15 cellular contexts compared by ENCODE assay signal in the genomic region with DNA sequence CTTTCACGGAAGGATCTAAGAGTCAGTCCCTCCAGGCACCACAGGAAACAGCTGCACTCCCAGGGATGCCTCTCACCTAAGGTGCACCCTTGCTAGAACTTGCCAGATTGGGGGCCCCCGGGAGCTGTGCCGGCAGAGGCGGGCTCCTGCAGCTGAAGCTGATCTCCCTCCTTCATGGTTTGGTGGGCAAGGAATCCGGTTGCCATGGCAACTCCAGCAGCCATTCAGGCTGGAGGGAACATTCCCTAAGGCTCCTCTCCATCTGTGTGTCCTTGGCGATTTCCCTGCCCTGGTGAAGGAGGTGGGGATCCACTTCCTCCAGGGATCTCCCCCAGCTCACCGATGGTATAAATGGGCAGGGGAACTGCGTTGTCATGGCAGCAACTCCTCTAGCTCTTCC. TPM values are rescaled to one million over a fixed set of nuclear protein-coding genes. Genes with fewer than 3 reads are reported as not detected.
DNase-seq lines count a peak whose midpoint lies in the region; ATAC-seq and TF ChIP-seq lines count a peak whose summit lies in the region.
"Had no signal": no experiment of that assay in that cellular context is flagged by ENCODE, and none has a peak within 500 bp of the region (broad histone marks: within the 10 kb centered on the region; RNA-seq: fewer than 3 reads in every experiment).

No MANE protein-coding gene starts in this region.

- H3K4me3 ChIP-seq in ectodermal cell (ENCODE audit: insufficient read depth, low read depth, low read length) (no peak overlapping the region), neuron (ENCODE audit: low read length) (peak overlapping the region; percentile 20), gastroesophageal sphincter (no peak overlapping the region)
- H3K4me3 ChIP-seq: skin epidermis, tibial artery had no signal

- H3K27ac ChIP-seq in H9 (ENCODE audit: insufficient read length, low read depth, low read length) (no peak overlapping the region), ectodermal cell (ENCODE audit: insufficient read depth, low read depth, low read length, poor library complexity, severe bottlenecking) (peak overlapping the region; percentile 81), gastroesophageal sphincter (no peak overlapping the region)
- H3K27ac ChIP-seq: skin epidermis, tibial artery had no signal

- H3K4me2 ChIP-seq in H9 (ENCODE audit: insufficient read depth, insufficient read length, low read length): no peak overlapping the region

- H4K8ac ChIP-seq in H9 (replicated peaks; ENCODE audit: insufficient read length, low read depth, low read length): no peak overlapping the region

- no peaks in the 10 kb centered on the region for H3K79me1 ChIP-seq in H9 (ENCODE audit: insufficient read depth, low read depth, low read length, poor library complexity, severe bottlenecking)

- H3K14ac ChIP-seq in H9 (ENCODE audit: insufficient read depth, low read length): no peak overlapping the region

- no peak overlapping the region for H2BK120ac ChIP-seq in H9 (ENCODE audit: low read depth, low read length, poor library complexity, severe bottlenecking)

- no peak overlapping the region for H4K5ac ChIP-seq in H9 (ENCODE audit: insufficient read length, low read depth, low read length)

- TF ChIP-seq CTCF in H9 (conservative IDR thresholded peaks at IDR 0.05): no peak
- no peak for TF ChIP-seq CTCF in GM10266 (IDR thresholded peaks at IDR 0.05; ENCODE audit: control insufficient read depth, insufficient read depth, low read depth, missing control alignments)
- no peak for TF ChIP-seq CTCF in gastroesophageal sphincter (IDR thresholded peaks at IDR 0.05)

- peaks cover 0 to 11% of the 10 kb centered on the region in 2 experiments; a peak in 4 of 5 replicates for H3K9me3 Mint-ChIP-seq in H9

- H3K4ac ChIP-seq in H9 (ENCODE audit: low read depth, low read length): no peak overlapping the region

- no peak for TF ChIP-seq EP300 in gastroesophageal sphincter (IDR thresholded peaks at IDR 0.05)

- H2BK5ac ChIP-seq in H9 (ENCODE audit: insufficient read length, low read length): no peak overlapping the region

- no peaks in the 10 kb centered on the region for H3K79me2 ChIP-seq in H9 (ENCODE audit: insufficient read depth, low read length)

- H3K27ac Mint-ChIP-seq in H9: no peak overlapping the region
- H3K27ac Mint-ChIP-seq: activated CD4-positive, alpha-beta T cell treated with anti-CD3 and anti-CD28 coated beads, Interleukin-2, amount 10 ng/mL, durations not matched to agents 7 days and 5 days; activated naive CD8-positive, alpha-beta T cell treated with anti-CD3 and anti-CD28 coated beads, Interleukin-2, amount 10 ng/mL, durations not matched to agents 7 days and 5 days; immature natural killer cell had no signal

- DNase-seq in H9: peak; percentile 59
- peak; percentile 62 to 84 for DNase-seq in NCI-H446 (lab: John Stamatoyannopoulos, UW)
- DNase-seq in GM10266 (ENCODE audit: extremely low spot score): no peak
- DNase-seq: activated CD4-positive, alpha-beta T cell treated with anti-CD3 and anti-CD28 coated beads, Interleukin-2, amount 10 ng/mL, durations not matched to agents 7 days and 5 days; activated naive CD8-positive, alpha-beta T cell treated with anti-CD3 and anti-CD28 coated beads, Interleukin-2, amount 10 ng/mL, durations not matched to agents 7 days and 5 days; GOT3; immature natural killer cell; OCI-M1; stimulated activated CD4-positive, alpha-beta T cell treated with anti-CD3 and anti-CD28 coated beads, Interleukin-4, amount 100 ng/mL, for 4 hours; tibial artery had no signal

- H3K27me3 ChIP-seq in H9 (ENCODE audit: insufficient read depth, low read length) (no peaks in the 10 kb centered on the region), ectodermal cell (ENCODE audit: control insufficient read depth, insufficient read depth, low read length, poor library complexity, severe bottlenecking) (no peaks in the 10 kb centered on the region), neuron (ENCODE audit: insufficient read depth, low read length) (no peaks in the 10 kb centered on the region), gastroesophageal sphincter (peaks cover 6% of the 10 kb centered on the region)

- H3K9me3 ChIP-seq in H9 (ENCODE audit: control insufficient read depth, low read depth, low read length) (no peaks in the 10 kb centered on the region), ectodermal cell (ENCODE audit: control insufficient read depth, low read length) (no peaks in the 10 kb centered on the region), neuron (ENCODE audit: low read length) (no peaks in the 10 kb centered on the region), gastroesophageal sphincter (no peaks in the 10 kb centered on the region)
- H3K9me3 ChIP-seq: tibial artery had no signal

- no peak overlapping the region for H3T11ph ChIP-seq in H9 (ENCODE audit: low read length)

- no peak overlapping the region for H3K56ac ChIP-seq in H9 (ENCODE audit: insufficient read length, low read depth, low read length)

- no CpG with 5 or more reads among the region's 8 CpGs for WGBS in H9 (ENCODE audit: extremely low coverage, insufficient read length, low lambda C conversion rate)
- WGBS in ectodermal cell, 2 experiments: 49 to 56% methylated on average over 8 of the region's 8 CpGs
- 63% methylated on average over 2 of the region's 8 CpGs; no CpG with 5 or more reads in 1 of the 2 donors for WGBS in gastroesophageal sphincter (ENCODE audit: low coverage in 1 of 2), 2 donors

- H3K18ac ChIP-seq in H9 (ENCODE audit: insufficient read length, low read depth, low read length): no peak overlapping the region

- H2AFZ ChIP-seq in H9 (ENCODE audit: low read length) (no peak overlapping the region), neuron (ENCODE audit: low read depth, low read length) (no peak overlapping the region)

- ATAC-seq in gastroesophageal sphincter: no peak
- no peak for ATAC-seq in HG02571 (IDR thresholded peaks at IDR 0.05; ENCODE audit: unreplicated experiment)

- no peak overlapping the region for H3K23ac ChIP-seq in H9 (ENCODE audit: insufficient read length, low read depth, low read length)

- no peak overlapping the region for H2AK5ac ChIP-seq in H9 (ENCODE audit: insufficient read length, low read length)

- no peak overlapping the region for H2BK12ac ChIP-seq in H9 (ENCODE audit: insufficient read length, low read depth, low read length)

- H3K4me3 Mint-ChIP-seq in H9: no peak overlapping the region
- H3K4me3 Mint-ChIP-seq: activated CD4-positive, alpha-beta T cell treated with anti-CD3 and anti-CD28 coated beads, Interleukin-2, amount 10 ng/mL, durations not matched to agents 7 days and 5 days; activated naive CD8-positive, alpha-beta T cell treated with anti-CD3 and anti-CD28 coated beads, Interleukin-2, amount 10 ng/mL, durations not matched to agents 7 days and 5 days; immature natural killer cell had no signal

- no peak overlapping the region for H2BK20ac ChIP-seq in H9 (ENCODE audit: low read depth, low read length, poor library complexity, severe bottlenecking)

- H3K4me1 ChIP-seq in H9 (ENCODE audit: insufficient read depth, low read length): no peaks in the 10 kb centered on the region
- H3K4me1 ChIP-seq in ectodermal cell (ENCODE audit: control insufficient read depth, insufficient read depth, low read length): peaks cover 5% of the 10 kb centered on the region
- H3K4me1 ChIP-seq in neuron (ENCODE audit: insufficient read depth, low read length): peaks cover 14% of the 10 kb centered on the region
- H3K4me1 ChIP-seq in gastroesophageal sphincter: no peaks in the 10 kb centered on the region
- H3K4me1 ChIP-seq: tibial artery had no signal

- no peak for TF ChIP-seq POLR2A in gastroesophageal sphincter (IDR thresholded peaks at IDR 0.05)

- H2BK15ac ChIP-seq in H9 (ENCODE audit: low read depth, low read length): no peak overlapping the region

- H3K4me1 Mint-ChIP-seq in H9: 0 out of 4 replicates have a peak, but pooled peaks cover 0 to 2% of the 10 kb centered on the region in 2 experiments
- H3K4me1 Mint-ChIP-seq: activated CD4-positive, alpha-beta T cell treated with anti-CD3 and anti-CD28 coated beads, Interleukin-2, amount 10 ng/mL, durations not matched to agents 7 days and 5 days; activated naive CD8-positive, alpha-beta T cell treated with anti-CD3 and anti-CD28 coated beads, Interleukin-2, amount 10 ng/mL, durations not matched to agents 7 days and 5 days; immature natural killer cell had no signal

- H3K23me2 ChIP-seq in H9 (ENCODE audit: insufficient read length, low read depth, low read length, poor library complexity, severe bottlenecking): no peaks in the 10 kb centered on the region

- H4K91ac ChIP-seq in H9 (ENCODE audit: insufficient read length, low read depth, low read length): no peak overlapping the region

- peaks cover 0 to 3% (median 2%) of the 10 kb centered on the region in 3 experiments; a peak in 4 of 7 replicates for H3K36me3 Mint-ChIP-seq in H9 (ENCODE audit: insufficient read depth in 1 of 3, low read depth in 3 of 3)
- H3K36me3 Mint-ChIP-seq: activated naive CD8-positive, alpha-beta T cell treated with anti-CD3 and anti-CD28 coated beads, Interleukin-2, amount 10 ng/mL, durations not matched to agents 7 days and 5 days; immature natural killer cell had no signal

- no peak overlapping the region for H3K9ac ChIP-seq in H9 (ENCODE audit: extremely low read depth, insufficient read length, low read length)

- no peaks in the 10 kb centered on the region for H4K20me1 ChIP-seq in H9 (ENCODE audit: control insufficient read depth, insufficient read depth, insufficient read length)

- H3K36me3 ChIP-seq in ectodermal cell (ENCODE audit: control insufficient read depth, insufficient read depth, low read length) (no peaks in the 10 kb centered on the region), neuron (ENCODE audit: insufficient read depth, low read length) (no peaks in the 10 kb centered on the region), gastroesophageal sphincter (no peaks in the 10 kb centered on the region)
- H3K36me3 ChIP-seq: tibial artery had no signal

- H3K27me3 Mint-ChIP-seq in H9 (ENCODE audit: low read depth): no peaks in the 10 kb centered on the region
- H3K27me3 Mint-ChIP-seq: activated CD4-positive, alpha-beta T cell treated with anti-CD3 and anti-CD28 coated beads, Interleukin-2, amount 10 ng/mL, durations not matched to agents 7 days and 5 days had no signal

RNA-seq across cellular contexts. Expression of gene GPR158, which starts 49.6 kb away (rescaled TPM):
- total RNA-seq in H9 (2021) (0.24 and 0.33 TPM in 2 replicates), gastroesophageal sphincter (under 1 TPM in 2 of 4 donors, not detected in 2; 0.07 to 0.27 TPM)
- polyA plus RNA-seq in ectodermal cell (2013, experiment 1 of 4): 0.24 TPM
- polyA plus RNA-seq in ectodermal cell (2013, experiment 2 of 4): 0.32 TPM
- 0.16 TPM for polyA plus RNA-seq in ectodermal cell (2013, experiment 3 of 4)
- 0.12 TPM for polyA plus RNA-seq in ectodermal cell (2013, experiment 4 of 4)
- total RNA-seq: activated CD4-positive, alpha-beta T cell treated with anti-CD3 and anti-CD28 coated beads, Interleukin-2, amount 10 ng/mL, durations not matched to agents 7 days and 5 days; activated naive CD8-positive, alpha-beta T cell treated with anti-CD3 and anti-CD28 coated beads, Interleukin-2, amount 10 ng/mL, durations not matched to agents 7 days and 5 days had no signal
- polyA plus RNA-seq: immature natural killer cell had no signal
